8 cellular contexts compared by ENCODE assay signal in genomic region chr7:116180302-116180701, GRCh38. TPM values are rescaled to one million over a fixed set of nuclear protein-coding genes. Genes with fewer than 3 reads are reported as not detected.
DNase-seq lines count a peak whose midpoint lies in the region; ATAC-seq, FAIRE-seq and TF ChIP-seq lines count a peak whose summit lies in the region.

No MANE protein-coding gene starts in this region.

- TF ChIP-seq POLR2A in adrenal gland (IDR thresholded peaks at IDR 0.05): no peak

- FAIRE-seq in GM18507 (lab: Jason Lieb, UNC): peak; percentile 79

- H3K4me1 ChIP-seq in adrenal gland (replicated peaks in 1 of 2) (no peaks in the 10 kb centered on the region), iPS DF 6.9 (ENCODE audit: control insufficient read depth, insufficient read depth, low read length) (no peaks in the 10 kb centered on the region), tibial artery (peaks cover 0 to 21% (median 0%) of the 10 kb centered on the region in 4 donors)

- H3K27me3 ChIP-seq in adrenal gland: no peaks in the 10 kb centered on the region
- H3K27me3 ChIP-seq in iPS DF 6.9 (ENCODE audit: control insufficient read depth, insufficient read depth, low read length): no peaks in the 10 kb centered on the region
- H3K27me3 ChIP-seq in tibial artery: no peaks in the 10 kb centered on the region

- H3K4me3 ChIP-seq in adrenal gland (no peak overlapping the region), iPS DF 6.9 (ENCODE audit: low read length) (no peak overlapping the region), tibial artery (no peak overlapping the region)

- WGBS in adrenal gland, 4 donors: 37 to 47% (median 44%) methylated on average over 2 of the region's 2 CpGs
- WGBS in iPS DF 6.9 (ENCODE audit: insufficient coverage, insufficient read length): no CpG with 5 or more reads among the region's 2 CpGs

- no peaks in the 10 kb centered on the region for H3K36me3 ChIP-seq in adrenal gland (replicated peaks in 1 of 2)
- no peaks in the 10 kb centered on the region for H3K36me3 ChIP-seq in iPS DF 6.9 (ENCODE audit: control insufficient read depth, insufficient read depth, low read length)
- H3K36me3 ChIP-seq in tibial artery: no peaks in the 10 kb centered on the region

- no peaks in the 10 kb centered on the region for H3K9me3 ChIP-seq in adrenal gland (replicated peaks in 1 of 3)
- no peaks in the 10 kb centered on the region for H3K9me3 ChIP-seq in iPS DF 6.9 (ENCODE audit: control insufficient read depth, insufficient read depth, low read length)
- H3K9me3 ChIP-seq in tibial artery: peaks cover 0 to 8% (median 0%) of the 10 kb centered on the region in 3 donors

- TF ChIP-seq CTCF in adrenal gland (IDR thresholded peaks at IDR 0.05) (peak; percentile 61 to 84 (median 72)), tibial artery (IDR thresholded peaks at IDR 0.05) (peak; percentile 74 to 85)

- DNase-seq in CMK (ENCODE audit: low read depth) (peak; percentile 15), GM18507 (ENCODE audit: extremely low spot score, insufficient read length, low read depth) (no peak), NCI-H226 (peak; percentile 51), adrenal gland (peak in 1 of 7 donors; percentile 27), iPS DF 6.9 (ENCODE audit: low read depth, low spot score) (peak; percentile 41), tibial artery (no peak), anterior cingulate cortex (lab: John Stamatoyannopoulos, UW) (no peak)

- no peak overlapping the region for H3K27ac ChIP-seq in adrenal gland
- H3K27ac ChIP-seq in iPS DF 6.9 (ENCODE audit: low read length): no peak overlapping the region
- H3K27ac ChIP-seq in tibial artery: no peak overlapping the region

- peak; percentile 84 for ATAC-seq in HG02884 (IDR thresholded peaks at IDR 0.05; ENCODE audit: unreplicated experiment)

- intact Hi-C loops in adrenal gland (cut with DNase I): loop anchor here in 1 of 2 donors (2.0 kb wide), 1 partner anchor 56 kb away; no protein-coding TSS in a partner anchor
- intact Hi-C loops in tibial artery (cut with DNase I; ENCODE audit: low total_unique reads): loop anchor here (2.0 kb wide), 1 partner anchor 56 kb away; no protein-coding TSS in a partner anchor

RNA-seq across cellular contexts. Expression of gene TES, which starts 30.0 kb away (rescaled TPM):
- total RNA-seq in adrenal gland: 10 to 100 TPM in 7 of 8 donors, 1 to 10 TPM in 1; 8.7 to 21.8 (median 14.8) TPM
- polyA plus RNA-seq in adrenal gland: 10 to 100 TPM in 2 of 3 donors, 1 to 10 TPM in 1; 3.9 to 13.7 (median 10.7) TPM

Comparison
In these comparisons a context has a peak if more than half of its experiments do, and no peak if none do; other contexts are left out.
1. DNase-seq: peak in CMK (single experiment), NCI-H226 (single experiment) and iPS DF 6.9 (single experiment); none in GM18507 (single experiment), tibial artery (0 of 2) and anterior cingulate cortex (0 of 58).